16 cellular contexts compared by ENCODE assay signal in the genomic region with DNA sequence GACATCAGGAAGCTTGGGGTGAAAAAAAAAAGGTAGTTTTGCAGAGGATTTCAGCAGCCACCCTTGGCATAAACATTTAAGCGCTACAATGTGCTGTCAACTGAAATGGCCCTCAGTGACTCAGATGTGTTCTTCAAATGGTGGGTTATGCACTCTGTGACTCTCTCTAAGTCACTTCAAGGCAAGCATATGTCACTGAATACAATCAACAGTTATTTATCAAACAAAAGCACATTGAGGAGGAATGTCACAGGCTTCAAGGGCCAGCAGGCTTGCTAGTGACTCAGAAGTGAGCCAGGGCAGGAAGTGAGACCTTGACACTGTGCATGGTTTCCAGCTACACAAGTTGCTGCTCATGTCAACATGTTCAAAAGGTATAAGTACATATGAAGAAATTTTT.
A peak's percentile ranks its signal among the peaks of the same experiment; 100 is the strongest.
DNase-seq lines count a peak whose midpoint lies in the region; ATAC-seq and TF ChIP-seq lines count a peak whose summit lies in the region.
"Had no signal": no experiment of that assay in that cellular context is flagged by ENCODE, and none has a peak within 500 bp of the region (broad histone marks: within the 10 kb centered on the region; RNA-seq: fewer than 3 reads in every experiment).

No MANE protein-coding gene starts in this region.

- H3K36me3 ChIP-seq in brain microvascular endothelial cell (replicated peaks) (no peaks in the 10 kb centered on the region), mesenchymal stem cell (ENCODE audit: control insufficient read depth in 1 of 2, insufficient read depth in 2 of 2, low read depth in 1 of 2, low read length in 2 of 2) (no peaks in the 10 kb centered on the region), left lung (no peaks in the 10 kb centered on the region)
- H3K36me3 ChIP-seq: ascending aorta, colonic mucosa, pancreas, Peyer's patch had no signal

- H3K36me3 Mint-ChIP-seq in Calu3 (ENCODE audit: insufficient read depth, unreplicated experiment), result no peaks in the 10 kb centered on the region
- H3K36me3 Mint-ChIP-seq in activated CD8-positive, alpha-beta T cell treated with anti-CD3 and anti-CD28 coated beads, Interleukin-2, amount 10 ng/mL, durations not matched to agents 7 days and 5 days (ENCODE audit: low read depth), result no peaks in the 10 kb centered on the region
- no peaks in the 10 kb centered on the region for H3K36me3 Mint-ChIP-seq in activated CD4-positive, alpha-beta T cell treated with anti-CD3 and anti-CD28 coated beads, Interleukin-2, amount 10 ng/mL, durations not matched to agents 7 days and 5 days (ENCODE audit: low read depth)
- H3K36me3 Mint-ChIP-seq: CD4-positive, alpha-beta memory T cell had no signal

- no peaks in the 10 kb centered on the region for H3K9me3 ChIP-seq in mesenchymal stem cell (ENCODE audit: control insufficient read depth, low read length)
- no peaks in the 10 kb centered on the region for H3K9me3 ChIP-seq in left lung
- H3K9me3 ChIP-seq: ascending aorta, colonic mucosa, pancreas, Peyer's patch had no signal

- H3K4me3 ChIP-seq in brain microvascular endothelial cell (ENCODE audit: low read depth, low read length) (no peak overlapping the region), mesenchymal stem cell (ENCODE audit: insufficient read depth in 1 of 2, low read depth in 1 of 2, low read length in 2 of 2) (no peak overlapping the region), left lung (no peak overlapping the region)
- H3K4me3 ChIP-seq: ascending aorta, colonic mucosa, pancreas, Peyer's patch had no signal

- no peaks in the 10 kb centered on the region for H3K4me1 Mint-ChIP-seq in Calu3 (ENCODE audit: low read depth, unreplicated experiment)
- no peaks in the 10 kb centered on the region for H3K4me1 Mint-ChIP-seq in activated CD8-positive, alpha-beta T cell treated with anti-CD3 and anti-CD28 coated beads, Interleukin-2, amount 10 ng/mL, durations not matched to agents 7 days and 5 days (ENCODE audit: low read depth)
- H3K4me1 Mint-ChIP-seq in activated CD4-positive, alpha-beta T cell treated with anti-CD3 and anti-CD28 coated beads, Interleukin-2, amount 10 ng/mL, durations not matched to agents 7 days and 5 days, result no peaks in the 10 kb centered on the region
- H3K4me1 Mint-ChIP-seq: activated CD4-positive, alpha-beta T cell treated with anti-CD3 and anti-CD28 coated beads, Interleukin-2, amount 10 ng/mL, durations not matched to agents 24 days and 14 days; CD4-positive, alpha-beta memory T cell had no signal

- WGBS in mesenchymal stem cell, result 33% methylated on average over 1 of the region's 1 CpG

- H3K27me3 ChIP-seq in brain microvascular endothelial cell (replicated peaks) (no peaks in the 10 kb centered on the region), mesenchymal stem cell (ENCODE audit: control insufficient read depth in 1 of 2, insufficient read depth in 1 of 2, low read length in 2 of 2) (no peaks in the 10 kb centered on the region), left lung (no peaks in the 10 kb centered on the region)
- H3K27me3 ChIP-seq: ascending aorta, colonic mucosa, pancreas, Peyer's patch had no signal

- no peaks in the 10 kb centered on the region for H3K79me1 ChIP-seq in mesenchymal stem cell (replicated peaks; ENCODE audit: low read length, poor library complexity, severe bottlenecking)

- no peak overlapping the region for H3K9ac ChIP-seq in mesenchymal stem cell (ENCODE audit: low read length)

- no peak overlapping the region for H4K8ac ChIP-seq in mesenchymal stem cell (ENCODE audit: low read length)

- H2BK5ac ChIP-seq in mesenchymal stem cell (ENCODE audit: low read depth, low read length, poor library complexity, severe bottlenecking), result no peak overlapping the region

- H2BK120ac ChIP-seq in mesenchymal stem cell (ENCODE audit: low read depth, low read length), result no peak overlapping the region

- CTCF ChIA-PET in Calu3 (lab: Charles Lee), result no interaction called here
- CTCF ChIA-PET in activated CD8-positive, alpha-beta T cell treated with anti-CD3 and anti-CD28 coated beads, Interleukin-2, amount 10 ng/mL, durations not matched to agents 7 days and 5 days (lab: Charles Lee), result no interaction called here
- CTCF ChIA-PET in activated CD4-positive, alpha-beta T cell treated with anti-CD3 and anti-CD28 coated beads, Interleukin-2, amount 10 ng/mL, durations not matched to agents 7 days and 5 days (lab: Charles Lee), result no interaction called here

- H2BK15ac ChIP-seq in mesenchymal stem cell (ENCODE audit: low read depth, poor library complexity, severe bottlenecking), result no peak overlapping the region

- DNase-seq in Calu3 (peak; percentile 25), HT-29 (ENCODE audit: low spot score) (peak; percentile 14), brain microvascular endothelial cell (peak; percentile 23), mesenchymal stem cell (peak; percentile 61), left lung (no peak), NCI-H1436 treated with DMSO at 0.1 percent for 48 hours (lab: John Stamatoyannopoulos, UW) (no peak)
- DNase-seq in activated CD8-positive, alpha-beta T cell treated with anti-CD3 and anti-CD28 coated beads, Interleukin-2, amount 10 ng/mL, durations not matched to agents 7 days and 5 days, result no peak
- DNase-seq in activated CD4-positive, alpha-beta T cell treated with anti-CD3 and anti-CD28 coated beads, Interleukin-2, amount 10 ng/mL, durations not matched to agents 7 days and 5 days, result no peak
- DNase-seq: activated CD4-positive, alpha-beta T cell treated with anti-CD3 and anti-CD28 coated beads, Interleukin-2, amount 10 ng/mL, durations not matched to agents 24 days and 14 days; activated naive CD4-positive, alpha-beta T cell; CD4-positive, alpha-beta memory T cell; colonic mucosa; NCI-H146; pancreas; Peyer's patch had no signal

- BruUV-seq in Calu3 (replicated peaks; lab: Mats Ljungman, UMichigan), result no TSS peak

- H3K27me3 Mint-ChIP-seq in Calu3 (ENCODE audit: unreplicated experiment), result no peaks in the 10 kb centered on the region
- H3K27me3 Mint-ChIP-seq in activated CD8-positive, alpha-beta T cell treated with anti-CD3 and anti-CD28 coated beads, Interleukin-2, amount 10 ng/mL, durations not matched to agents 7 days and 5 days (ENCODE audit: low read depth), result no peaks in the 10 kb centered on the region
- H3K27me3 Mint-ChIP-seq in activated CD4-positive, alpha-beta T cell treated with anti-CD3 and anti-CD28 coated beads, Interleukin-2, amount 10 ng/mL, durations not matched to agents 7 days and 5 days, result no peaks in the 10 kb centered on the region
- H3K27me3 Mint-ChIP-seq: activated CD4-positive, alpha-beta T cell treated with anti-CD3 and anti-CD28 coated beads, Interleukin-2, amount 10 ng/mL, durations not matched to agents 24 days and 14 days; CD4-positive, alpha-beta memory T cell had no signal

- no peak overlapping the region for H3K27ac ChIP-seq in brain microvascular endothelial cell
- no peak overlapping the region for H3K27ac ChIP-seq in mesenchymal stem cell (ENCODE audit: low read length, poor library complexity, severe bottlenecking)
- no peak overlapping the region for H3K27ac ChIP-seq in left lung
- H3K27ac ChIP-seq: ascending aorta, colonic mucosa, pancreas, Peyer's patch had no signal

- H3K23ac ChIP-seq in mesenchymal stem cell (ENCODE audit: low read length in 2 of 2), result no peak overlapping the region

- no peak overlapping the region for H3K4me3 Mint-ChIP-seq in Calu3 (ENCODE audit: low read depth, unreplicated experiment)
- H3K4me3 Mint-ChIP-seq in activated CD8-positive, alpha-beta T cell treated with anti-CD3 and anti-CD28 coated beads, Interleukin-2, amount 10 ng/mL, durations not matched to agents 7 days and 5 days, result no peak overlapping the region
- H3K4me3 Mint-ChIP-seq in activated CD4-positive, alpha-beta T cell treated with anti-CD3 and anti-CD28 coated beads, Interleukin-2, amount 10 ng/mL, durations not matched to agents 7 days and 5 days, result no peak overlapping the region
- H3K4me3 Mint-ChIP-seq: activated CD4-positive, alpha-beta T cell treated with anti-CD3 and anti-CD28 coated beads, Interleukin-2, amount 10 ng/mL, durations not matched to agents 24 days and 14 days; CD4-positive, alpha-beta memory T cell had no signal

- no peak for ATAC-seq in activated CD8-positive, alpha-beta T cell treated with anti-CD3 and anti-CD28 coated beads, Interleukin-2, amount 10 ng/mL, durations not matched to agents 7 days and 5 days
- ATAC-seq in left lung, result no peak
- ATAC-seq: pancreas had no signal

- H2AK5ac ChIP-seq in mesenchymal stem cell (ENCODE audit: low read length, severe bottlenecking), result no peak overlapping the region

- H3K4ac ChIP-seq in mesenchymal stem cell (ENCODE audit: low read depth in 1 of 2, low read length in 2 of 2), result no peak overlapping the region

- no peak overlapping the region for H3K14ac ChIP-seq in mesenchymal stem cell (ENCODE audit: low read length in 2 of 2)

- no peak overlapping the region for H4K91ac ChIP-seq in mesenchymal stem cell (ENCODE audit: low read length)

- H3K4me2 ChIP-seq in mesenchymal stem cell (ENCODE audit: low read length, poor library complexity, severe bottlenecking), result no peak overlapping the region

- intact Hi-C loops in Calu3 (cut with micrococcal nuclease; ENCODE audit: unreplicated experiment), result no loop called here
- intact Hi-C loops in left lung (cut with DNase I), result no loop called here

- no peak overlapping the region for H2AFZ ChIP-seq in mesenchymal stem cell (ENCODE audit: low read depth, low read length)

- H3K9me3 Mint-ChIP-seq in Calu3 (ENCODE audit: low read depth, unreplicated experiment), result no peaks in the 10 kb centered on the region
- H3K9me3 Mint-ChIP-seq in activated CD8-positive, alpha-beta T cell treated with anti-CD3 and anti-CD28 coated beads, Interleukin-2, amount 10 ng/mL, durations not matched to agents 7 days and 5 days (ENCODE audit: insufficient read depth), result no peaks in the 10 kb centered on the region
- H3K9me3 Mint-ChIP-seq in activated CD4-positive, alpha-beta T cell treated with anti-CD3 and anti-CD28 coated beads, Interleukin-2, amount 10 ng/mL, durations not matched to agents 7 days and 5 days, result no peaks in the 10 kb centered on the region
- H3K9me3 Mint-ChIP-seq: activated CD4-positive, alpha-beta T cell treated with anti-CD3 and anti-CD28 coated beads, Interleukin-2, amount 10 ng/mL, durations not matched to agents 24 days and 14 days had no signal

- H3K18ac ChIP-seq in mesenchymal stem cell (ENCODE audit: low read depth in 1 of 2, low read length in 2 of 2), result no peak overlapping the region

- no peak overlapping the region for H2BK12ac ChIP-seq in mesenchymal stem cell (ENCODE audit: low read length in 2 of 2)

- POLR2A ChIA-PET in activated CD8-positive, alpha-beta T cell treated with anti-CD3 and anti-CD28 coated beads, Interleukin-2, amount 10 ng/mL, durations not matched to agents 7 days and 5 days (lab: Charles Lee), result no interaction called here
- POLR2A ChIA-PET in activated CD4-positive, alpha-beta T cell treated with anti-CD3 and anti-CD28 coated beads, Interleukin-2, amount 10 ng/mL, durations not matched to agents 7 days and 5 days (lab: Charles Lee), result no interaction called here

- peaks cover 2% of the 10 kb centered on the region for H3K4me1 ChIP-seq in mesenchymal stem cell (ENCODE audit: control insufficient read depth, insufficient read depth, low read depth, low read length)
- no peaks in the 10 kb centered on the region for H3K4me1 ChIP-seq in left lung
- H3K4me1 ChIP-seq: ascending aorta, colonic mucosa, pancreas, Peyer's patch had no signal

- no peak for TF ChIP-seq CTCF in Calu3 (IDR thresholded peaks at IDR 0.05; ENCODE audit: unreplicated experiment)
- no peak for TF ChIP-seq CTCF in brain microvascular endothelial cell (IDR thresholded peaks at IDR 0.05; ENCODE audit: low read depth, low read length, missing control alignments)
- no peak for TF ChIP-seq CTCF in left lung (IDR thresholded peaks at IDR 0.05)

- H3K27ac Mint-ChIP-seq in Calu3 (ENCODE audit: unreplicated experiment), result peak overlapping the region; percentile 39
- H3K27ac Mint-ChIP-seq in activated CD8-positive, alpha-beta T cell treated with anti-CD3 and anti-CD28 coated beads, Interleukin-2, amount 10 ng/mL, durations not matched to agents 7 days and 5 days, result no peak overlapping the region
- H3K27ac Mint-ChIP-seq in activated CD4-positive, alpha-beta T cell treated with anti-CD3 and anti-CD28 coated beads, Interleukin-2, amount 10 ng/mL, durations not matched to agents 7 days and 5 days, result no peak overlapping the region
- H3K27ac Mint-ChIP-seq: activated CD4-positive, alpha-beta T cell treated with anti-CD3 and anti-CD28 coated beads, Interleukin-2, amount 10 ng/mL, durations not matched to agents 24 days and 14 days; CD4-positive, alpha-beta memory T cell had no signal

- in situ Hi-C loops in brain microvascular endothelial cell (cut with HindIII; ENCODE audit: low pct_ligation_motif_present, low sequenced_read_pairs), result no loop called here

Comparison
In these comparisons a context has a peak if more than half of its experiments do, and no peak if none do; other contexts are left out.
1. DNase-seq: peak in Calu3 (single experiment), HT-29 (single experiment), brain microvascular endothelial cell (single experiment) and mesenchymal stem cell (single experiment); none in activated CD8-positive, alpha-beta T cell treated with anti-CD3 and anti-CD28 coated beads, Interleukin-2, amount 10 ng/mL, durations not matched to agents 7 days and 5 days (single experiment), left lung (0 of 2), activated CD4-positive, alpha-beta T cell treated with anti-CD3 and anti-CD28 coated beads, Interleukin-2, amount 10 ng/mL, durations not matched to agents 7 days and 5 days (single experiment) and NCI-H1436 treated with DMSO at 0.1 percent for 48 hours (single experiment).